ENCODE assay signal across 8 cellular contexts in genomic region chr20:33668087-33668790, GRCh38.
DNase-seq lines count a peak whose midpoint lies in the region; ATAC-seq lines count a peak whose summit lies in the region.

No MANE protein-coding gene starts in this region.

- peaks cover 34% of the 10 kb centered on the region for H3K4me1 Mint-ChIP-seq in activated naive CD4-positive, alpha-beta T cell treated with anti-CD3 and anti-CD28 coated beads, Interleukin-2, amount 50 U/mL, for 24 hours

- no peaks in the 10 kb centered on the region for H3K9me3 Mint-ChIP-seq in activated naive CD4-positive, alpha-beta T cell treated with anti-CD3 and anti-CD28 coated beads, Interleukin-2, amount 50 U/mL, for 24 hours

- H3K4me3 Mint-ChIP-seq in activated naive CD4-positive, alpha-beta T cell treated with anti-CD3 and anti-CD28 coated beads, Interleukin-2, amount 50 U/mL, for 24 hours, result peak overlapping the region; percentile 85

- H3K4me3 ChIP-seq in iPS-15b (ENCODE audit: low read depth, low read length), result peak overlapping the region; percentile 79

- DNase-seq in ACHN, result peak; percentile 35
- peak; percentile 38 for DNase-seq in NCI-H187 treated with DMSO at 0.1 percent for 48 hours (lab: John Stamatoyannopoulos, UW)
- peak; percentile 78 to 81 for DNase-seq in stimulated activated CD4-positive, alpha-beta T cell treated with anti-CD3 and anti-CD28 coated beads, Interleukin-2, amount 100 ng/mL, for 48 hours
- DNase-seq in NAMALWA (ENCODE audit: low spot score), result no peak
- DNase-seq in NCI-H2081 (lab: John Stamatoyannopoulos, UW), result no peak

- H3K27me3 ChIP-seq in iPS-15b (ENCODE audit: control insufficient read depth, insufficient read depth, low read length), result no peaks in the 10 kb centered on the region

- peaks cover 4% of the 10 kb centered on the region for H3K4me1 ChIP-seq in iPS-15b (ENCODE audit: control insufficient read depth, insufficient read depth, low read length)

- H3K27me3 Mint-ChIP-seq in activated naive CD4-positive, alpha-beta T cell treated with anti-CD3 and anti-CD28 coated beads, Interleukin-2, amount 50 U/mL, for 24 hours, result no peaks in the 10 kb centered on the region

- in situ Hi-C loops in ACHN (cut with HindIII; ENCODE audit: low pct_ligation_motif_present, low pct_unique_long_range_greater_than_20kb, low sequenced_read_pairs), result no loop called here

- no peak overlapping the region for H3K9ac ChIP-seq in iPS-15b (ENCODE audit: low read depth, low read length)

- H3K27ac Mint-ChIP-seq in activated naive CD4-positive, alpha-beta T cell treated with anti-CD3 and anti-CD28 coated beads, Interleukin-2, amount 50 U/mL, for 24 hours, result peak overlapping the region; percentile 17

- peak; percentile 42 for ATAC-seq in GM19035 (IDR thresholded peaks at IDR 0.05; ENCODE audit: unreplicated experiment)

- H3K36me3 Mint-ChIP-seq in activated naive CD4-positive, alpha-beta T cell treated with anti-CD3 and anti-CD28 coated beads, Interleukin-2, amount 50 U/mL, for 24 hours, result no peaks in the 10 kb centered on the region

- peaks cover 9% of the 10 kb centered on the region for H3K36me3 ChIP-seq in iPS-15b (ENCODE audit: control insufficient read depth, insufficient read depth, low read length)

- no peaks in the 10 kb centered on the region for H3K9me3 ChIP-seq in iPS-15b (ENCODE audit: control insufficient read depth, insufficient read depth, low read length)

Comparison
In these comparisons a context has a peak if more than half of its experiments do, and no peak if none do; other contexts are left out.
1. DNase-seq: peak in ACHN (single experiment), NCI-H187 treated with DMSO at 0.1 percent for 48 hours (single experiment) and stimulated activated CD4-positive, alpha-beta T cell treated with anti-CD3 and anti-CD28 coated beads, Interleukin-2, amount 100 ng/mL, for 48 hours (2 of 2); none in NAMALWA (single experiment) and NCI-H2081 (0 of 2).